28 cellular contexts compared by ENCODE assay signal in the genomic region with DNA sequence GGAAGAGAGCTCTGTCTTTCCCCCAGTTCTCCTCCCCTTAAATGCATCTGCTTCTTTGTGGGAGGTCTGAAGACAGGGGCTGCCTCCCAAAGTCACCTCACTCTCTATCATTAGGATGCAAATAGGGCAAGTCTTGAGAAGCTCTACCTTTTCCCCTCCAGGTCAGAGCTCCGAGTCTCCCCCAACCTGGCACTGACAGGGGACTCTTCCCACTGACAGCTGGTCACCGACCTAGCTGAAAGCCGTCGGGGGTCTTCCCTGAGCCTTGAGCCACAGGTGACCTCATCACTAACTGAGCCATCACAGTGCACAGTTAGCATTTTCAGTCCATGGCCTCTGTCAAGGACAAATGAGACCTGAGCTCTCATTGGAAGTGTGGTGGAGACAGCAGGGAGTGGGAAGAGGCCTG.
DNase-seq lines count a peak whose midpoint lies in the region; ATAC-seq and TF ChIP-seq lines count a peak whose summit lies in the region.
"Had no signal": no experiment of that assay in that cellular context is flagged by ENCODE, and none has a peak within 500 bp of the region (broad histone marks: within the 10 kb centered on the region; RNA-seq: fewer than 3 reads in every experiment).

No MANE protein-coding gene starts in this region.

- CTCF ChIA-PET in IMR-90 (lab: Yijun Ruan, JAX) = no interaction called here

- H2AK9ac ChIP-seq in IMR-90 (replicated peaks; ENCODE audit: low read depth, low read length, poor library complexity) = no peak overlapping the region

- TF ChIP-seq POLR2A in IMR-90 (IDR thresholded peaks at IDR 0.05; ENCODE audit: low read depth, low read length) = no peak
- no peak for TF ChIP-seq POLR2A in suprapubic skin (IDR thresholded peaks at IDR 0.05)

- H3K9me1 ChIP-seq in IMR-90 (ENCODE audit: insufficient read depth, low read length) = no peaks in the 10 kb centered on the region

- peaks cover 7% of the 10 kb centered on the region; the same call in 1 of the 2 replicates for H3K9me3 ChIP-seq in IMR-90 (ENCODE audit: control insufficient read depth, insufficient read depth, low read length)
- no peaks in the 10 kb centered on the region for H3K9me3 ChIP-seq in suprapubic skin
- H3K9me3 ChIP-seq in MG63 = no peaks in the 10 kb centered on the region
- H3K9me3 ChIP-seq in mesenchymal stem cell (ENCODE audit: control insufficient read depth, low read length) = no peaks in the 10 kb centered on the region
- H3K9me3 ChIP-seq: BLaER1, gastroesophageal sphincter, lower lobe of right lung, ovary, SJCRH30, upper lobe of left lung had no signal

- ATAC-seq in IMR-90 (ENCODE audit: low read depth) (no peak), HG03108 (IDR thresholded peaks at IDR 0.05; ENCODE audit: unreplicated experiment) (no peak)
- ATAC-seq: activated naive CD4-positive, alpha-beta T cell treated with anti-CD3 and anti-CD28 coated beads, Interleukin-2, amount 50 U/mL, for 72 hours; gastroesophageal sphincter; K562; lower lobe of right lung; natural killer cell had no signal

- no CpG with 5 or more reads among the region's 4 CpGs for WGBS in IMR-90 (ENCODE audit: extremely low coverage in 2 of 2, insufficient read length in 1 of 2), 2 experiments
- WGBS in suprapubic skin = 44% methylated on average over 3 of the region's 4 CpGs
- 42% methylated on average over 4 of the region's 4 CpGs for WGBS in mesenchymal stem cell

- H3K18ac ChIP-seq in IMR-90 (ENCODE audit: low read depth, low read length) (no peak overlapping the region), mesenchymal stem cell (ENCODE audit: low read depth in 1 of 2, low read length in 2 of 2) (no peak overlapping the region)

- H2BK20ac ChIP-seq in IMR-90 (ENCODE audit: low read depth, low read length) = no peak overlapping the region

- POLR2A ChIA-PET in IMR-90 (lab: Charles Lee; ENCODE audit: unreplicated experiment) = no interaction called here

- H2BK15ac ChIP-seq in IMR-90 (ENCODE audit: low read depth, low read length) (no peak overlapping the region), mesenchymal stem cell (ENCODE audit: low read depth, poor library complexity, severe bottlenecking) (no peak overlapping the region)

- in situ Hi-C loops in IMR-90 (cut with MboI; ENCODE audit: low sequenced_read_pairs) = no loop called here

- H4K91ac ChIP-seq in IMR-90 (ENCODE audit: insufficient read depth, low read depth, low read length) (no peak overlapping the region), mesenchymal stem cell (ENCODE audit: low read length) (no peak overlapping the region)

- BruUV-seq in IMR-90 (replicated peaks; lab: Mats Ljungman, UMichigan) = no TSS peak

- intact Hi-C loops in IMR-90 (cut with micrococcal nuclease) = no loop called here

- no peak overlapping the region for H4K8ac ChIP-seq in IMR-90 (ENCODE audit: low read depth in 2 of 2, low read length in 2 of 2)
- H4K8ac ChIP-seq in mesenchymal stem cell (ENCODE audit: low read length) = no peak overlapping the region

- H2BK12ac ChIP-seq in mesenchymal stem cell (ENCODE audit: low read length in 2 of 2) = no peak overlapping the region

- H4K5ac ChIP-seq in IMR-90 (ENCODE audit: low read depth, low read length) = no peak overlapping the region

- TF ChIP-seq RAD21 in IMR-90 (IDR thresholded peaks at IDR 0.05; ENCODE audit: low read length) = no peak

- H3K4me2 ChIP-seq in IMR-90 (ENCODE audit: low read depth, low read length) (no peak overlapping the region), mesenchymal stem cell (ENCODE audit: low read length, poor library complexity, severe bottlenecking) (no peak overlapping the region)
- H3K4me2 ChIP-seq: BLaER1 had no signal

- H3K4me3 ChIP-seq in IMR-90 (ENCODE audit: insufficient read depth, low read depth, low read length) (no peak overlapping the region), suprapubic skin (no peak overlapping the region), MG63 (no peak overlapping the region), mesenchymal stem cell (ENCODE audit: insufficient read depth in 1 of 2, low read depth in 1 of 2, low read length in 2 of 2) (no peak overlapping the region)
- H3K4me3 ChIP-seq: BLaER1, gastroesophageal sphincter, K562, lower lobe of right lung, ovary, SJCRH30, skin epidermis, upper lobe of left lung had no signal

- H3K79me1 ChIP-seq in IMR-90 (ENCODE audit: low read depth in 1 of 2, low read length in 2 of 2) (no peaks in the 10 kb centered on the region), mesenchymal stem cell (replicated peaks; ENCODE audit: low read length, poor library complexity, severe bottlenecking) (no peaks in the 10 kb centered on the region)

- no peaks in the 10 kb centered on the region for H4K20me1 ChIP-seq in IMR-90 (ENCODE audit: insufficient read depth, low read length)
- H4K20me1 ChIP-seq: BLaER1 had no signal

- no peak for TF ChIP-seq CTCF in IMR-90 (conservative IDR thresholded peaks at IDR 0.05; ENCODE audit: low read depth, low read length)
- TF ChIP-seq CTCF in suprapubic skin (IDR thresholded peaks at IDR 0.05) = no peak

- no peak for DNase-seq in IMR-90
- DNase-seq in cerebellum (ENCODE audit: low spot score) = peak; percentile 11
- DNase-seq in iPS-NIHi11 (ENCODE audit: low spot score) = peak; percentile 36
- no peak for DNase-seq in suprapubic skin (ENCODE audit: low spot score in 2 of 2)
- DNase-seq in HuH-7.5 (ENCODE audit: low spot score) = no peak
- no peak for DNase-seq in MG63
- DNase-seq in mesenchymal stem cell = no peak
- DNase-seq: activated CD4-positive, alpha-beta T cell treated with anti-CD3 and anti-CD28 coated beads, Interleukin-2, amount 10 ng/mL, durations not matched to agents 24 days and 14 days; activated CD8-positive, alpha-beta memory T cell treated with anti-CD3 and anti-CD28 coated beads for 24 hours; activated effector memory CD4-positive, alpha-beta T cell treated with Interleukin-2 at 50 U/mL for 16 hours; effector CD4-positive, alpha-beta T cell; lower lobe of right lung; natural killer cell; NCI-H1092 treated with DMSO at 0.1 percent for 48 hours; NCI-H2029 treated with DMSO at 0.1 percent for 48 hours; NCI-H226; NCI-H82; ovary; RPMI8226; SJCRH30; stimulated activated naive CD4-positive, alpha-beta T cell; upper lobe of left lung had no signal

- H3K36me3 ChIP-seq in IMR-90 (ENCODE audit: control insufficient read depth, insufficient read depth, low read length) = no peaks in the 10 kb centered on the region
- H3K36me3 ChIP-seq in suprapubic skin = no peaks in the 10 kb centered on the region
- no peaks in the 10 kb centered on the region for H3K36me3 ChIP-seq in MG63
- H3K36me3 ChIP-seq in mesenchymal stem cell (ENCODE audit: control insufficient read depth in 1 of 2, insufficient read depth in 2 of 2, low read depth in 1 of 2, low read length in 2 of 2) = no peaks in the 10 kb centered on the region
- H3K36me3 ChIP-seq: BLaER1, gastroesophageal sphincter, lower lobe of right lung, ovary, SJCRH30, upper lobe of left lung had no signal

- H3K23ac ChIP-seq in IMR-90 (ENCODE audit: low read depth, low read length) (no peak overlapping the region), mesenchymal stem cell (ENCODE audit: low read length in 2 of 2) (no peak overlapping the region)

- H3K27ac ChIP-seq in IMR-90 (ENCODE audit: insufficient read depth, low read length) = no peak overlapping the region
- H3K27ac ChIP-seq in suprapubic skin = peak overlapping the region; percentile 25
- H3K27ac ChIP-seq in mesenchymal stem cell (ENCODE audit: low read length, poor library complexity, severe bottlenecking) = no peak overlapping the region
- H3K27ac ChIP-seq: BLaER1, gastroesophageal sphincter, lower lobe of right lung, ovary, SJCRH30, skin epidermis, upper lobe of left lung had no signal

- H2AK5ac ChIP-seq in IMR-90 (ENCODE audit: low read depth, low read length) = no peak overlapping the region
- H2AK5ac ChIP-seq in mesenchymal stem cell (ENCODE audit: low read length, severe bottlenecking) = no peak overlapping the region

- H3K4me1 ChIP-seq in IMR-90 (ENCODE audit: control insufficient read depth, insufficient read depth, low read length) = no peaks in the 10 kb centered on the region
- H3K4me1 ChIP-seq in suprapubic skin = no peaks in the 10 kb centered on the region
- H3K4me1 ChIP-seq in mesenchymal stem cell (ENCODE audit: control insufficient read depth, insufficient read depth, low read depth, low read length) = no peaks in the 10 kb centered on the region
- H3K4me1 ChIP-seq: BLaER1, gastroesophageal sphincter, lower lobe of right lung, SJCRH30, upper lobe of left lung had no signal

- no peak for TF ChIP-seq EP300 in suprapubic skin (IDR thresholded peaks at IDR 0.05)

- H2BK120ac ChIP-seq in IMR-90 (ENCODE audit: low read depth, low read length) (no peak overlapping the region), mesenchymal stem cell (ENCODE audit: low read depth, low read length) (no peak overlapping the region)

- no peaks in the 10 kb centered on the region for H3K27me3 ChIP-seq in IMR-90 (ENCODE audit: control insufficient read depth, insufficient read depth, low read length)
- no peaks in the 10 kb centered on the region for H3K27me3 ChIP-seq in suprapubic skin
- H3K27me3 ChIP-seq in MG63 = no peaks in the 10 kb centered on the region
- peaks cover 0 to 3% of the 10 kb centered on the region in 2 experiments for H3K27me3 ChIP-seq in mesenchymal stem cell (ENCODE audit: control insufficient read depth in 1 of 2, insufficient read depth in 1 of 2, low read length in 2 of 2)
- H3K27me3 ChIP-seq: BLaER1, gastroesophageal sphincter, ovary, SJCRH30, upper lobe of left lung had no signal

- no peak overlapping the region for H3K56ac ChIP-seq in IMR-90 (ENCODE audit: extremely low read depth, insufficient read depth, low read length)

- H3K9ac ChIP-seq in IMR-90 (ENCODE audit: low read depth, low read length) (no peak overlapping the region), mesenchymal stem cell (ENCODE audit: low read length) (no peak overlapping the region)
- H3K9ac ChIP-seq: BLaER1 had no signal

- dilution Hi-C loops in IMR-90 (cut with HindIII; ENCODE audit: low sequenced_read_pairs, unreplicated experiment) = no loop called here

- H2BK5ac ChIP-seq in IMR-90 (ENCODE audit: low read depth, low read length, poor library complexity, severe bottlenecking) (no peak overlapping the region), mesenchymal stem cell (ENCODE audit: low read depth, low read length, poor library complexity, severe bottlenecking) (no peak overlapping the region)

- no peak overlapping the region for H3K14ac ChIP-seq in IMR-90 (replicated peaks; ENCODE audit: low read depth, low read length)
- no peak overlapping the region for H3K14ac ChIP-seq in mesenchymal stem cell (ENCODE audit: low read length in 2 of 2)

- peak overlapping the region; percentile 21 for H2AFZ ChIP-seq in IMR-90 (replicated peaks; ENCODE audit: low read length, poor library complexity)
- H2AFZ ChIP-seq in mesenchymal stem cell (ENCODE audit: low read depth, low read length) = no peak overlapping the region

- no peak overlapping the region for H3K4ac ChIP-seq in IMR-90 (ENCODE audit: low read depth, low read length)
- H3K4ac ChIP-seq in mesenchymal stem cell (ENCODE audit: low read depth in 1 of 2, low read length in 2 of 2) = no peak overlapping the region

TF ChIP-seq in IMR-90, 13 proteins besides CTCF, POLR2A, EP300 and RAD21 (continues in another document):
- no peak for TF ChIP-seq MAZ (IDR thresholded peaks at IDR 0.05; ENCODE audit: borderline replicate concordance, low read depth, low read length)
- no peak for TF ChIP-seq CEBPB (IDR thresholded peaks at IDR 0.05; ENCODE audit: low read depth, low read length)
- TF ChIP-seq MAFK (IDR thresholded peaks at IDR 0.05; ENCODE audit: low read depth, low read length) = no peak

Comparison
In these comparisons a context has a peak if more than half of its experiments do, and no peak if none do; other contexts are left out.
1. DNase-seq: peak in cerebellum (single experiment) and iPS-NIHi11 (single experiment); none in IMR-90 (single experiment), suprapubic skin (0 of 2), HuH-7.5 (single experiment), MG63 (single experiment) and mesenchymal stem cell (single experiment).